Comparison of ENCODE assay signal across 9 cellular contexts in the genomic region with DNA sequence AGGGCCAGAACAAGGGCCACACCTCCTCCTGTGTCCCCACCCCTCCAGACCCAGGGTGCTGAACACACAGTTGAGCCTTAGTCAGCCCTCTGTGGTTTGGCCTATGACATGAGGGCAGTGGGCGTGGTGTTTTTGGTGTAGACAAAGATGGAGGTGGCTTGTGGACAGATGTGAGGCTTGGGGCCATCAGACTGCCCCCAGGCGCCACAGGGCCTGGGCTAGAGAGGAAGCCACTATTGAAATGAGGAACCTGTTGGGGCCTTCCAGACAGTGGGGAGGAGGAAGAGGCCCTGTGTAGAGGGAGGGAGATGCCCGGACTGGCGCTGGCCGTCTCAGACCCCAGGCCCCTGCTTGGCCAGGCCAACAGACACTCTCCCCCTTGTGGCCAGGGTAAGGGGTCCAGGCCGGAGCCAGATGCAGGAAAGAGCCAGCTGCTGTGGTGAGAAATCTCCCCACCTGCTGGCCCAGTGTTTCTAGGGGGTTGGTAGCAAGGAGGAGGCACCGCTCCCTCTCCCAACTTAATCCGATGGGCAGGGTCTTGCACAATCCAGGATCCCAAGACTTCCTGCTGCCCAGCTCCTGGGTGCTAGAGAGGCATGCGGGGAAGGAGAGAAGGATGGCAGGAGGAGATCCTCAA. TPM values are rescaled to one million over a fixed set of nuclear protein-coding genes. Genes with fewer than 3 reads are reported as not detected.
DNase-seq lines count a peak whose midpoint lies in the region; ATAC-seq and TF ChIP-seq lines count a peak whose summit lies in the region.
"Had no signal": no experiment of that assay in that cellular context is flagged by ENCODE, and none has a peak within 500 bp of the region (broad histone marks: within the 10 kb centered on the region; RNA-seq: fewer than 3 reads in every experiment).

No MANE protein-coding gene starts in this region.

- no peaks in the 10 kb centered on the region for H3K36me3 ChIP-seq in WERI-Rb-1

- H3K27ac ChIP-seq in WERI-Rb-1 (no peak overlapping the region), right cardiac atrium (ENCODE audit: low read length) (peak overlapping the region; percentile 76)
- H3K27ac ChIP-seq: C4-2B had no signal

- POLR2A ChIA-PET in activated CD4-positive, alpha-beta T cell treated with anti-CD3 and anti-CD28 coated beads for 36 hours (lab: Charles Lee): no interaction called here
- POLR2A ChIA-PET in activated CD4-positive, alpha-beta T cell treated with anti-CD3 and anti-CD28 coated beads, Interleukin-2, amount 10 ng/mL, durations not matched to agents 7 days and 5 days (lab: Charles Lee): no interaction called here

- H3K4me1 Mint-ChIP-seq in activated CD4-positive, alpha-beta T cell treated with anti-CD3 and anti-CD28 coated beads for 36 hours: peaks cover 14% of the 10 kb centered on the region
- H3K4me1 Mint-ChIP-seq in activated CD4-positive, alpha-beta T cell treated with anti-CD3 and anti-CD28 coated beads, Interleukin-2, amount 10 ng/mL, durations not matched to agents 7 days and 5 days: peaks cover 13% of the 10 kb centered on the region
- H3K4me1 Mint-ChIP-seq in activated naive CD4-positive, alpha-beta T cell treated with anti-CD3 and anti-CD28 coated beads, Interleukin-2, amount 10 ng/mL, durations not matched to agents 7 days and 5 days: peaks cover 12% of the 10 kb centered on the region

- H3K27me3 ChIP-seq in WERI-Rb-1 (ENCODE audit: insufficient read depth, low read depth, severe bottlenecking) (no peaks in the 10 kb centered on the region), right cardiac atrium (ENCODE audit: control insufficient read depth, insufficient read depth) (no peaks in the 10 kb centered on the region)

- CTCF ChIA-PET in activated CD4-positive, alpha-beta T cell treated with anti-CD3 and anti-CD28 coated beads for 36 hours (lab: Charles Lee): no interaction called here
- CTCF ChIA-PET in activated CD4-positive, alpha-beta T cell treated with anti-CD3 and anti-CD28 coated beads, Interleukin-2, amount 10 ng/mL, durations not matched to agents 7 days and 5 days (lab: Charles Lee): interaction anchor here (0.6 kb wide), 1 partner anchor 214 kb away, joined by 3 read pairs; no protein-coding TSS in a partner anchor
- CTCF ChIA-PET in activated naive CD4-positive, alpha-beta T cell treated with anti-CD3 and anti-CD28 coated beads, Interleukin-2, amount 10 ng/mL, durations not matched to agents 7 days and 5 days (lab: Charles Lee): no interaction called here

- DNase-seq in activated CD4-positive, alpha-beta T cell treated with anti-CD3 and anti-CD28 coated beads for 36 hours: peak; percentile 44
- no peak for DNase-seq in activated CD4-positive, alpha-beta T cell treated with anti-CD3 and anti-CD28 coated beads, Interleukin-2, amount 10 ng/mL, durations not matched to agents 7 days and 5 days
- DNase-seq in WERI-Rb-1 (no peak), right cardiac atrium (peak; percentile 75 to 91 (median 87)), AG08395 (ENCODE audit: low spot score) (no peak)
- peak; percentile 3 for DNase-seq in stimulated activated CD8-positive, alpha-beta memory T cell treated with anti-CD3 and anti-CD28 coated beads, Interleukin-12 subunit alpha, Interleukin-12 subunit beta, amount 100 ng/mL, for 4 hours (ENCODE audit: low read depth)
- no peak for DNase-seq in activated naive CD4-positive, alpha-beta T cell treated with anti-CD3 and anti-CD28 coated beads, Interleukin-2, amount 10 ng/mL, durations not matched to agents 7 days and 5 days

- 86% methylated on average over 9 of the region's 9 CpGs for WGBS in right cardiac atrium

- peak; percentile 58 for ATAC-seq in activated CD4-positive, alpha-beta T cell treated with anti-CD3 and anti-CD28 coated beads for 36 hours
- ATAC-seq in HG03280 (IDR thresholded peaks at IDR 0.05; ENCODE audit: unreplicated experiment) (peak; percentile 54), right cardiac atrium (peak; percentile 63)

- no peak overlapping the region for H3K4me3 Mint-ChIP-seq in activated CD4-positive, alpha-beta T cell treated with anti-CD3 and anti-CD28 coated beads for 36 hours
- H3K4me3 Mint-ChIP-seq in activated CD4-positive, alpha-beta T cell treated with anti-CD3 and anti-CD28 coated beads, Interleukin-2, amount 10 ng/mL, durations not matched to agents 7 days and 5 days: no peak overlapping the region
- no peak overlapping the region for H3K4me3 Mint-ChIP-seq in activated naive CD4-positive, alpha-beta T cell treated with anti-CD3 and anti-CD28 coated beads, Interleukin-2, amount 10 ng/mL, durations not matched to agents 7 days and 5 days

- intact Hi-C loops in activated CD4-positive, alpha-beta T cell treated with anti-CD3 and anti-CD28 coated beads for 36 hours (cut with DNase I, micrococcal nuclease): no loop called here
- intact Hi-C loops in right cardiac atrium (cut with DNase I): no loop called here

- no peak overlapping the region for H3K27ac Mint-ChIP-seq in activated CD4-positive, alpha-beta T cell treated with anti-CD3 and anti-CD28 coated beads for 36 hours
- no peak overlapping the region for H3K27ac Mint-ChIP-seq in activated CD4-positive, alpha-beta T cell treated with anti-CD3 and anti-CD28 coated beads, Interleukin-2, amount 10 ng/mL, durations not matched to agents 7 days and 5 days
- H3K27ac Mint-ChIP-seq in activated naive CD4-positive, alpha-beta T cell treated with anti-CD3 and anti-CD28 coated beads, Interleukin-2, amount 10 ng/mL, durations not matched to agents 7 days and 5 days: no peak overlapping the region

- no peaks in the 10 kb centered on the region for H3K36me3 Mint-ChIP-seq in activated CD4-positive, alpha-beta T cell treated with anti-CD3 and anti-CD28 coated beads for 36 hours (ENCODE audit: low read depth)
- no peaks in the 10 kb centered on the region for H3K36me3 Mint-ChIP-seq in activated CD4-positive, alpha-beta T cell treated with anti-CD3 and anti-CD28 coated beads, Interleukin-2, amount 10 ng/mL, durations not matched to agents 7 days and 5 days (ENCODE audit: low read depth)
- H3K36me3 Mint-ChIP-seq in activated naive CD4-positive, alpha-beta T cell treated with anti-CD3 and anti-CD28 coated beads, Interleukin-2, amount 10 ng/mL, durations not matched to agents 7 days and 5 days: no peaks in the 10 kb centered on the region

- H3K4me3 ChIP-seq in WERI-Rb-1 (ENCODE audit: low read depth, low read length) (no peak overlapping the region), right cardiac atrium (ENCODE audit: low read length) (no peak overlapping the region)

- H3K9me3 ChIP-seq in WERI-Rb-1 (ENCODE audit: severe bottlenecking) (no peaks in the 10 kb centered on the region), right cardiac atrium (ENCODE audit: control insufficient read depth, low read length) (no peaks in the 10 kb centered on the region)

- no peaks in the 10 kb centered on the region for H3K27me3 Mint-ChIP-seq in activated CD4-positive, alpha-beta T cell treated with anti-CD3 and anti-CD28 coated beads for 36 hours
- H3K27me3 Mint-ChIP-seq in activated CD4-positive, alpha-beta T cell treated with anti-CD3 and anti-CD28 coated beads, Interleukin-2, amount 10 ng/mL, durations not matched to agents 7 days and 5 days: peaks cover 3% of the 10 kb centered on the region
- peaks cover 16% of the 10 kb centered on the region for H3K27me3 Mint-ChIP-seq in activated naive CD4-positive, alpha-beta T cell treated with anti-CD3 and anti-CD28 coated beads, Interleukin-2, amount 10 ng/mL, durations not matched to agents 7 days and 5 days

- 0 out of 2 replicates have a peak, but pooled peaks have one; percentile 31 for TF ChIP-seq CTCF in WERI-Rb-1 (IDR thresholded peaks at IDR 0.05; ENCODE audit: low read depth, low read length)

- H3K9me3 Mint-ChIP-seq in activated CD4-positive, alpha-beta T cell treated with anti-CD3 and anti-CD28 coated beads for 36 hours (ENCODE audit: low read depth): peaks cover 4% of the 10 kb centered on the region
- H3K9me3 Mint-ChIP-seq in activated CD4-positive, alpha-beta T cell treated with anti-CD3 and anti-CD28 coated beads, Interleukin-2, amount 10 ng/mL, durations not matched to agents 7 days and 5 days: peaks cover 6% of the 10 kb centered on the region
- H3K9me3 Mint-ChIP-seq in activated naive CD4-positive, alpha-beta T cell treated with anti-CD3 and anti-CD28 coated beads, Interleukin-2, amount 10 ng/mL, durations not matched to agents 7 days and 5 days: peaks cover 2% of the 10 kb centered on the region

- peaks cover 6% of the 10 kb centered on the region for H3K4me1 ChIP-seq in right cardiac atrium (ENCODE audit: control insufficient read depth, insufficient read depth, low read length)

RNA-seq across cellular contexts. Expression of gene SMAD7, which starts 53.8 kb away (rescaled TPM):
- total RNA-seq in activated CD4-positive, alpha-beta T cell treated with anti-CD3 and anti-CD28 coated beads for 36 hours: 1 to 10 TPM; 7.2 to 9.3 TPM
- total RNA-seq in activated CD4-positive, alpha-beta T cell treated with anti-CD3 and anti-CD28 coated beads, Interleukin-2, amount 10 ng/mL, durations not matched to agents 7 days and 5 days: 10 to 100 TPM; 19.5 to 21.7 TPM
- total RNA-seq in right cardiac atrium: 10 to 100 TPM; 66.3 to 97.6 (median 94.3) TPM
- polyA plus RNA-seq in right cardiac atrium: 34.8 TPM

Comparison
In these comparisons a context has a peak if more than half of its experiments do, and no peak if none do; other contexts are left out.
1. DNase-seq: peak in activated CD4-positive, alpha-beta T cell treated with anti-CD3 and anti-CD28 coated beads for 36 hours (single experiment), right cardiac atrium (3 of 3) and stimulated activated CD8-positive, alpha-beta memory T cell treated with anti-CD3 and anti-CD28 coated beads, Interleukin-12 subunit alpha, Interleukin-12 subunit beta, amount 100 ng/mL, for 4 hours (single experiment); none in activated CD4-positive, alpha-beta T cell treated with anti-CD3 and anti-CD28 coated beads, Interleukin-2, amount 10 ng/mL, durations not matched to agents 7 days and 5 days (single experiment), WERI-Rb-1 (single experiment), AG08395 (single experiment) and activated naive CD4-positive, alpha-beta T cell treated with anti-CD3 and anti-CD28 coated beads, Interleukin-2, amount 10 ng/mL, durations not matched to agents 7 days and 5 days (single experiment).
2. Peak in every context shown above with its lines, with median percentiles within 50 percentile points of each other: ATAC-seq.